35 cellular contexts compared by ENCODE assay signal in genomic region chr9:117970276-117970675, GRCh38.
"Had no signal": no experiment of that assay in that cellular context is flagged by ENCODE, and none has a peak within 500 bp of the region (broad histone marks: within the 10 kb centered on the region; RNA-seq: fewer than 3 reads in every experiment).

No MANE protein-coding gene starts in this region.

- DNase-seq: Karpas-422, Kasumi-1, MG63, MM.1S, MV-4-11, NCI-H1048, NCI-H1092, NCI-H1092 treated with DMSO at 0.1 percent for 48 hours, NCI-H1105, NCI-H1105 treated with DMSO at 0.1 percent for 48 hours, NCI-H1417, NCI-H1417 treated with DMSO at 0.1 percent for 48 hours, NCI-H1436, NCI-H1436 treated with DMSO at 0.1 percent for 48 hours, NCI-H146, NCI-H1694, NCI-H1694 treated with DMSO at 0.1 percent for 48 hours, NCI-H187, NCI-H187 treated with DMSO at 0.1 percent for 48 hours, NCI-H1930, NCI-H2029, NCI-H2029 treated with DMSO at 0.1 percent for 48 hours, NCI-H2081, NCI-H2081 treated with DMSO at 0.1 percent for 48 hours, NCI-H2107, NCI-H2171, NCI-H2171 treated with DMSO at 0.1 percent for 48 hours, NCI-H2227 treated with DMSO at 0.1 percent for 48 hours, NCI-H226, NCI-H345, NCI-H446, NCI-H446 treated with DMSO at 0.1 percent for 48 hours, NCI-H510A, NCI-H510A treated with DMSO at 0.1 percent for 48 hours, NCI-H524 had no signal
